ENCODE assay signal across 8 cellular contexts in the genomic region with DNA sequence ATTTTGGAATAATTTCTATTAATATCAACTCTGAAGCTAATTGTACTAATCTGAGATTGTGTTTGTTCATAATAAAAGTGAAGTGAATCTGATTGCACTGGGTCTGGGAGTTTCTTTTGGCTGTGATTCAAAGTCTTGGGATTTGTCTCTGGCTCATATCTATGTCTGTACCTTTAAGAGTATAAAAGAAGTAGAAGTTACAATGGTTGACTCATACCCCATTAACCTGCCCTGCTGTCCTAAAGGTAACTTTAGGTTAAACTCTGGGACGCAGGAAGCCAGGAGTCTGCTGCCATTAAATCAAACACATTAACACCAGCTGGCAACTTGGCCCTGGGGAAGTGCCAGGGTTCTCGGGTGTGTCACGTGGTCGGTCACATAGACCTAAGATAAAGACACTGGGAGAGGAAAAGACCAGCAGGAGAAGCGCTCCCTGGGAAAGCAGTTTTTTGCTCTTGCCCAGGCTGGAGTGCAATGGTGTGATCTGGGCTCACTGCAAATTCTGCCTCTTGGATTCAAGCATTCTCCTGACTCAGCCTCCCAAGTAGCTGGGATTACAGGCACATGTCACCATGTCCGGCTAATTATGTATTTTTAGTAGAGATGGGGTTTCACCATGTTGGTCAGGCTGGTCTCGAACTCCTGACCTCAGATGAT. TPM values are rescaled to one million over a fixed set of nuclear protein-coding genes. Genes with fewer than 3 reads are reported as not detected.
A peak's percentile ranks its signal among the peaks of the same experiment; 100 is the strongest.
DNase-seq lines count a peak whose midpoint lies in the region; ATAC-seq, FAIRE-seq and TF ChIP-seq lines count a peak whose summit lies in the region.

No MANE protein-coding gene starts in this region.

- H3K27ac ChIP-seq in keratinocyte (ENCODE audit: control insufficient read depth, insufficient read depth, low read length) (peak overlapping the region; percentile 73), thyroid gland (no peak overlapping the region)

- intact Hi-C loops in thyroid gland (cut with DNase I) = no loop called here

- peaks cover 2% of the 10 kb centered on the region for H3K9me1 ChIP-seq in keratinocyte (ENCODE audit: control insufficient read depth, extremely low read depth, insufficient read depth, low read length)

- no peak for TF ChIP-seq POLR2A in thyroid gland (IDR thresholded peaks at IDR 0.05)

- H3K4me2 ChIP-seq in keratinocyte (ENCODE audit: control insufficient read depth, extremely low read depth, insufficient read depth, low read depth, low read length) = peak overlapping the region; percentile 35

- H3K36me3 ChIP-seq in keratinocyte (ENCODE audit: control insufficient read depth in 2 of 2, extremely low read depth in 1 of 2, insufficient read depth in 2 of 2, low read length in 2 of 2) = peaks cover 20 to 22% of the 10 kb centered on the region in 2 experiments
- H3K36me3 ChIP-seq in thyroid gland = no peaks in the 10 kb centered on the region

- peaks cover 34% of the 10 kb centered on the region for H3K4me1 ChIP-seq in keratinocyte (ENCODE audit: control insufficient read depth, extremely low read depth, insufficient read depth, low read length)
- peaks cover 0 to 11% of the 10 kb centered on the region in 2 donors for H3K4me1 ChIP-seq in thyroid gland

- DNase-seq in DMS53 (lab: John Stamatoyannopoulos, UW) = peak; percentile 93
- peak; percentile 27 for DNase-seq in NCI-H2081 treated with DMSO at 0.1 percent for 48 hours (lab: John Stamatoyannopoulos, UW)
- peak; percentile 92 for DNase-seq in astrocyte of the spinal cord (ENCODE audit: low read depth, low spot score)
- DNase-seq in keratinocyte (ENCODE audit: low read depth, low spot score) = peak; percentile 80
- DNase-seq in thyroid gland = peak; percentile 62 to 65
- no peak for DNase-seq in stimulated activated CD4-positive, alpha-beta T cell treated with anti-CD3 and anti-CD28 coated beads, Interleukin-12 subunit alpha, Interleukin-12 subunit beta, amount 100 ng/mL, for 4 hours
- DNase-seq in hepatic stellate cell (ENCODE audit: low spot score) = no peak

- WGBS in thyroid gland, 2 donors = 38 to 48% methylated on average over 6 to 7 of the region's 7 CpGs

- H3K4me3 ChIP-seq in astrocyte of the spinal cord (ENCODE audit: low read depth, low read length) (no peak overlapping the region), keratinocyte (ENCODE audit: control insufficient read depth in 2 of 3, extremely low read depth in 1 of 3, insufficient read depth in 2 of 3, low read depth in 1 of 3, low read length in 3 of 3) (no peak overlapping the region), thyroid gland (replicated peaks in 1 of 3) (no peak overlapping the region)

- FAIRE-seq in keratinocyte (lab: Jason Lieb, UNC) = peak; percentile 71

- H3K27me3 ChIP-seq in keratinocyte (ENCODE audit: control insufficient read depth, extremely low read depth, insufficient read depth, low read length) (no peaks in the 10 kb centered on the region), thyroid gland (no peaks in the 10 kb centered on the region)

- dilution Hi-C loops in keratinocyte (cut with MboI; ENCODE audit: extremely low pct_ligation_motif_present, low sequenced_read_pairs) = no loop called here

- TF ChIP-seq CTCF in astrocyte of the spinal cord (IDR thresholded peaks at IDR 0.05; ENCODE audit: low read depth, low read length) (no peak), keratinocyte (optimal IDR thresholded peaks at IDR 0.05 in 1 of 3, IDR thresholded peaks at IDR 0.05 in 1 of 3, conservative IDR thresholded peaks at IDR 0.05 in 1 of 3; ENCODE audit: extremely low read depth in 1 of 3, insufficient read depth in 2 of 3, low read length in 3 of 3) (no peak), thyroid gland (IDR thresholded peaks at IDR 0.05) (no peak)

- peaks cover 5% of the 10 kb centered on the region for H4K20me1 ChIP-seq in keratinocyte (ENCODE audit: control insufficient read depth, extremely low read depth, insufficient read depth, low read length)

- H3K9me3 ChIP-seq in keratinocyte (ENCODE audit: control insufficient read depth, low read depth, low read length) = no peaks in the 10 kb centered on the region
- H3K9me3 ChIP-seq in thyroid gland = no peaks in the 10 kb centered on the region

- no peak for ATAC-seq in HG03280 (IDR thresholded peaks at IDR 0.05; ENCODE audit: unreplicated experiment)

- in situ Hi-C loops in astrocyte of the spinal cord (cut with HindIII; ENCODE audit: low sequenced_read_pairs) = no loop called here

- peak overlapping the region; percentile 47 for H3K9ac ChIP-seq in keratinocyte (ENCODE audit: control insufficient read depth, extremely low read depth, insufficient read depth, low read length)

- no peaks in the 10 kb centered on the region for H3K79me2 ChIP-seq in keratinocyte (ENCODE audit: control insufficient read depth, insufficient read depth, low read length)

- no peak overlapping the region for H2AFZ ChIP-seq in keratinocyte (ENCODE audit: control insufficient read depth, low read length)

RNA-seq across cellular contexts. Expression of a gene that starts 17.8 kb away (rescaled TPM):
- polyA plus RNA-seq in keratinocyte = 900 to 1,358 TPM (median 1,275 TPM) in 3 replicates
- polyA plus RNA-seq in keratinocyte (2011; ENCODE audit: low read depth) = 125 TPM
- 483 and 696 TPM in 2 replicates for polyA plus RNA-seq in keratinocyte (2011; cell fraction: cytosol; rRNA removed)
- 1,144 and 1,285 TPM in 2 replicates for polyA plus RNA-seq in keratinocyte (2011; cell fraction: nucleus; rRNA removed)
- 245 and 1,072 TPM in 2 replicates for polyA plus RNA-seq in keratinocyte (2012; ENCODE audit: low replicate concordance)
- polyA minus RNA-seq in keratinocyte = 1,352 to 1,647 TPM (median 1,438 TPM) in 3 replicates
- polyA minus RNA-seq in keratinocyte (2011; cell fraction: cytosol; rRNA and poly(A)+ RNA removed) = 766 TPM
- 1,201 and 1,805 TPM in 2 replicates for polyA minus RNA-seq in keratinocyte (2011; cell fraction: nucleus; rRNA and poly(A)+ RNA removed)
- total RNA-seq in thyroid gland = 10 to 100 TPM in 1 of 4 donors, 1 to 10 TPM in 3; 2.2 to 29.7 (median 5.1) TPM

RNA-seq across cellular contexts. Expression of a gene that starts 34.8 kb away (rescaled TPM):
- polyA plus RNA-seq in keratinocyte = not detected in 3 replicates
- polyA plus RNA-seq in keratinocyte (2011; ENCODE audit: low read depth) = not detected
- polyA plus RNA-seq in keratinocyte (2011; cell fraction: cytosol; rRNA removed) = not detected in 2 replicates
- polyA plus RNA-seq in keratinocyte (2011; cell fraction: nucleus; rRNA removed) = 0.09 TPM in 1 of 2 replicates, not detected in the other
- 0.25 TPM in 1 of 2 replicates, not detected in the other for polyA plus RNA-seq in keratinocyte (2012; ENCODE audit: low replicate concordance)
- polyA minus RNA-seq in keratinocyte = not detected in 3 replicates
- not detected for polyA minus RNA-seq in keratinocyte (2011; cell fraction: cytosol; rRNA and poly(A)+ RNA removed)
- not detected in 2 replicates for polyA minus RNA-seq in keratinocyte (2011; cell fraction: nucleus; rRNA and poly(A)+ RNA removed)
- total RNA-seq in thyroid gland = not detected

Comparison
In these comparisons a context has a peak if more than half of its experiments do, and no peak if none do; other contexts are left out.
1. DNase-seq: peak in DMS53 (single experiment), NCI-H2081 treated with DMSO at 0.1 percent for 48 hours (single experiment), astrocyte of the spinal cord (single experiment), keratinocyte (single experiment) and thyroid gland (2 of 2); none in stimulated activated CD4-positive, alpha-beta T cell treated with anti-CD3 and anti-CD28 coated beads, Interleukin-12 subunit alpha, Interleukin-12 subunit beta, amount 100 ng/mL, for 4 hours (single experiment) and hepatic stellate cell (single experiment).